ENCODE assay signal across 16 cellular contexts in the genomic region with DNA sequence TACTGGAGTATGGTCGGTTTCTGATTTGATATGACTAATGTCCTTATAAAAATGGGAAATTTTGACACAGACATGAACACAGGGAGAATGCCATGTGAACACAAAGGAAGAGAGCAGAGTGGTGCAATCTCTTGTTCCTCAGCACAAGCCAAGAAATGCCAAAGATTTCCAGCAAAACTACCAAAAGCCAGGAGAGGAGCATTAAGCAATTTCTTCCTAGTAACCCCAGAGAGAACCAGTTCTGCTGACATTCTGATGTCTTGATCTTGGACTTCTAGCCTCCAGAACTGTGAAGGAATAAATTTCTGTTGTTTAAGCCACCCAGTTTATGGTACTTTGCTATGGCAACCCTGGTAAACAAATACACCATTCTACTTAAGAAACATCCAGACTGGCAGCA.
DNase-seq lines count a peak whose midpoint lies in the region; ATAC-seq and TF ChIP-seq lines count a peak whose summit lies in the region.
"Had no signal": no experiment of that assay in that cellular context is flagged by ENCODE, and none has a peak within 500 bp of the region (broad histone marks: within the 10 kb centered on the region; RNA-seq: fewer than 3 reads in every experiment).

No MANE protein-coding gene starts in this region.

- ATAC-seq in GM21723 (IDR thresholded peaks at IDR 0.05; ENCODE audit: unreplicated experiment) (no peak), HG02938 (IDR thresholded peaks at IDR 0.05; ENCODE audit: unreplicated experiment) (no peak)

- no peaks in the 10 kb centered on the region for H3K9me3 ChIP-seq in adipocyte (ENCODE audit: control insufficient read depth, low read length)
- H3K9me3 ChIP-seq: SJCRH30 had no signal

- POLR2A ChIA-PET in AG04449 (lab: Yijun Ruan, JAX) = no interaction called here

- TF ChIP-seq CTCF in AG04449 (IDR thresholded peaks at IDR 0.05; ENCODE audit: insufficient read depth, low read length, missing control alignments) (no peak), fibroblast of mammary gland (conservative IDR thresholded peaks at IDR 0.05; ENCODE audit: control insufficient read depth, insufficient read depth, low read depth, low read length) (no peak)

- no peak overlapping the region for H3K4me3 Mint-ChIP-seq in activated T-helper 2 cell treated with anti-CD3 and anti-CD28 coated beads, Interferon-gamma antibody, Interleukin-2, Interleukin-4, amounts not matched to agents 10 μg/mL and 5 μg/mL and 100 μg/mL, durations not matched to agents 14 hours and 24 hours and 36 hours (ENCODE audit: low read depth)
- H3K4me3 Mint-ChIP-seq: CD14-positive monocyte had no signal

- no peaks in the 10 kb centered on the region for H3K9me3 Mint-ChIP-seq in activated T-helper 2 cell treated with anti-CD3 and anti-CD28 coated beads, Interferon-gamma antibody, Interleukin-2, Interleukin-4, amounts not matched to agents 10 μg/mL and 5 μg/mL and 100 μg/mL, durations not matched to agents 14 hours and 24 hours and 36 hours
- H3K9me3 Mint-ChIP-seq: CD14-positive monocyte had no signal

- DNase-seq in AG04449 (ENCODE audit: low read depth, low spot score) (peak; percentile 21), GM04504 (ENCODE audit: low read depth) (peak; percentile 44), adipocyte (ENCODE audit: low read depth) (peak; percentile 47), fibroblast of mammary gland (ENCODE audit: low read depth) (peak; percentile 38), T-helper 2 cell (no peak)
- no peak for DNase-seq in activated T-helper 2 cell treated with anti-CD3 and anti-CD28 coated beads, Interferon-gamma antibody, Interleukin-2, Interleukin-4, amounts not matched to agents 10 μg/mL and 5 μg/mL and 100 μg/mL, durations not matched to agents 14 hours and 24 hours and 36 hours (ENCODE audit: low spot score)
- DNase-seq: AML-193, COR-L47, NCI-H1105 treated with DMSO at 0.1 percent for 48 hours, NCI-H187, NCI-H446, NCI-H748 treated with DMSO at 0.1 percent for 48 hours, SJCRH30 had no signal

- CTCF ChIA-PET in AG04449 (lab: Yijun Ruan, JAX) = interaction anchor here (1.4 kb wide), 1 partner anchor 64 kb away, joined by 3 read pairs; no protein-coding TSS in a partner anchor

- H3K27me3 Mint-ChIP-seq in activated T-helper 2 cell treated with anti-CD3 and anti-CD28 coated beads, Interferon-gamma antibody, Interleukin-2, Interleukin-4, amounts not matched to agents 10 μg/mL and 5 μg/mL and 100 μg/mL, durations not matched to agents 14 hours and 24 hours and 36 hours (ENCODE audit: low read depth) = peaks cover 5% of the 10 kb centered on the region

- H3K9ac ChIP-seq in adipocyte (ENCODE audit: low read length) = no peak overlapping the region

- no peaks in the 10 kb centered on the region for H3K27me3 ChIP-seq in adipocyte (replicated peaks; ENCODE audit: control insufficient read depth, insufficient read depth, low read length)
- H3K27me3 ChIP-seq: SJCRH30 had no signal

- H3K4me3 ChIP-seq in AG04449 (ENCODE audit: low read depth, low read length) (no peak overlapping the region), adipocyte (ENCODE audit: low read length) (no peak overlapping the region), fibroblast of mammary gland (ENCODE audit: control insufficient read depth, low read depth, low read length) (no peak overlapping the region)
- H3K4me3 ChIP-seq: SJCRH30 had no signal

- no peak overlapping the region for H3K27ac Mint-ChIP-seq in activated T-helper 2 cell treated with anti-CD3 and anti-CD28 coated beads, Interferon-gamma antibody, Interleukin-2, Interleukin-4, amounts not matched to agents 10 μg/mL and 5 μg/mL and 100 μg/mL, durations not matched to agents 14 hours and 24 hours and 36 hours
- H3K27ac Mint-ChIP-seq: CD14-positive monocyte had no signal

- intact Hi-C loops in activated T-helper 2 cell treated with anti-CD3 and anti-CD28 coated beads, Interferon-gamma antibody, Interleukin-2, Interleukin-4, amounts not matched to agents 10 μg/mL and 5 μg/mL and 100 μg/mL, durations not matched to agents 14 hours and 24 hours and 36 hours (cut with micrococcal nuclease) = no loop called here

- H3K4me1 ChIP-seq in adipocyte (ENCODE audit: control insufficient read depth, insufficient read depth, low read length) = peaks cover 27% of the 10 kb centered on the region
- H3K4me1 ChIP-seq: SJCRH30 had no signal

- no peaks in the 10 kb centered on the region for H3K36me3 Mint-ChIP-seq in activated T-helper 2 cell treated with anti-CD3 and anti-CD28 coated beads, Interferon-gamma antibody, Interleukin-2, Interleukin-4, amounts not matched to agents 10 μg/mL and 5 μg/mL and 100 μg/mL, durations not matched to agents 14 hours and 24 hours and 36 hours (ENCODE audit: low read depth)
- H3K36me3 Mint-ChIP-seq: CD14-positive monocyte had no signal

- H3K36me3 ChIP-seq in adipocyte (ENCODE audit: control insufficient read depth, insufficient read depth, low read length, severe bottlenecking) = no peaks in the 10 kb centered on the region
- H3K36me3 ChIP-seq: SJCRH30 had no signal

- peaks cover 8% of the 10 kb centered on the region for H3K4me1 Mint-ChIP-seq in activated T-helper 2 cell treated with anti-CD3 and anti-CD28 coated beads, Interferon-gamma antibody, Interleukin-2, Interleukin-4, amounts not matched to agents 10 μg/mL and 5 μg/mL and 100 μg/mL, durations not matched to agents 14 hours and 24 hours and 36 hours (ENCODE audit: low read depth)
- H3K4me1 Mint-ChIP-seq: CD14-positive monocyte had no signal

Comparison
In these comparisons a context has a peak if more than half of its experiments do, and no peak if none do; other contexts are left out.
1. DNase-seq: peak in AG04449 (single experiment), GM04504 (single experiment), adipocyte (single experiment) and fibroblast of mammary gland (single experiment); none in activated T-helper 2 cell treated with anti-CD3 and anti-CD28 coated beads, Interferon-gamma antibody, Interleukin-2, Interleukin-4, amounts not matched to agents 10 μg/mL and 5 μg/mL and 100 μg/mL, durations not matched to agents 14 hours and 24 hours and 36 hours (single experiment) and T-helper 2 cell (0 of 5).